1 cellular context compared by ENCODE assay signal in genomic region chr5:80654391-80655230, GRCh38.
TF ChIP-seq lines count a peak whose summit lies in the region.

Gene DHFR (minus strand): TSS chr5:80654983. CDS start chr5:80654489, 494 bp downstream.
Gene MSH3 (plus strand): TSS chr5:80654652. CDS start chr5:80654728, 76 bp downstream.

TF ChIP-seq in GM12878, 131 proteins besides CTCF, POLR2A, EP300 and RAD21 (continued from another document and continues in another):
- 0 out of 2 replicates have a peak, but pooled peaks have one; percentile 24 for TF ChIP-seq ELK1 (IDR thresholded peaks at IDR 0.05; ENCODE audit: low read depth, low read length)
- peak; percentile 94 for TF ChIP-seq ZNF217 (IDR thresholded peaks at IDR 0.05)
- TF ChIP-seq IRF3 (IDR thresholded peaks at IDR 0.05): no peak; the same call in 1 of the 2 replicates
- TF ChIP-seq HDAC6 (IDR thresholded peaks at IDR 0.05; ENCODE audit: unreplicated experiment): no peak
- TF ChIP-seq IRF4 (IDR thresholded peaks at IDR 0.05; ENCODE audit: low read depth, low read length): no peak
- TF ChIP-seq SRF (IDR thresholded peaks at IDR 0.05; ENCODE audit: low read depth in 2 of 2, low read length in 2 of 2): no peak
- TF ChIP-seq NFXL1 (IDR thresholded peaks at IDR 0.05; ENCODE audit: borderline replicate concordance): no peak
- no peak for TF ChIP-seq SMAD1 (IDR thresholded peaks at IDR 0.05; ENCODE audit: low read depth, partially characterized antibody)
- TF ChIP-seq MTA2 (IDR thresholded peaks at IDR 0.05; ENCODE audit: low read depth): no peak
- TF ChIP-seq, protein P1, sequence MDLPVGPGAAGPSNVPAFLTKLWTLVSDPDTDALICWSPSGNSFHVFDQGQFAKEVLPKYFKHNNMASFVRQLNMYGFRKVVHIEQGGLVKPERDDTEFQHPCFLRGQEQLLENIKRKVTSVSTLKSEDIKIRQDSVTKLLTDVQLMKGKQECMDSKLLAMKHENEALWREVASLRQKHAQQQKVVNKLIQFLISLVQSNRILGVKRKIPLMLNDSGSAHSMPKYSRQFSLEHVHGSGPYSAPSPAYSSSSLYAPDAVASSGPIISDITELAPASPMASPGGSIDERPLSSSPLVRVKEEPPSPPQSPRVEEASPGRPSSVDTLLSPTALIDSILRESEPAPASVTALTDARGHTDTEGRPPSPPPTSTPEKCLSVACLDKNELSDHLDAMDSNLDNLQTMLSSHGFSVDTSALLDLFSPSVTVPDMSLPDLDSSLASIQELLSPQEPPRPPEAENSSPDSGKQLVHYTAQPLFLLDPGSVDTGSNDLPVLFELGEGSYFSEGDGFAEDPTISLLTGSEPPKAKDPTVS (IDR thresholded peaks at IDR 0.05; ENCODE audit: low read depth, low read length): no peak
- TF ChIP-seq PRDM15 (CRISPR knock-in tag; IDR thresholded peaks at IDR 0.05): no peak
- TF ChIP-seq SREBF2 (IDR thresholded peaks at IDR 0.05; ENCODE audit: low read length): no peak
- no peak for TF ChIP-seq FOS (IDR thresholded peaks at IDR 0.05; ENCODE audit: borderline replicate concordance, extremely low read depth, insufficient read length)
- TF ChIP-seq BACH1 (IDR thresholded peaks at IDR 0.05; ENCODE audit: borderline replicate concordance): peak; percentile 78
- peak; percentile 87 for TF ChIP-seq LARP7 (IDR thresholded peaks at IDR 0.05)
- TF ChIP-seq, protein P2, sequence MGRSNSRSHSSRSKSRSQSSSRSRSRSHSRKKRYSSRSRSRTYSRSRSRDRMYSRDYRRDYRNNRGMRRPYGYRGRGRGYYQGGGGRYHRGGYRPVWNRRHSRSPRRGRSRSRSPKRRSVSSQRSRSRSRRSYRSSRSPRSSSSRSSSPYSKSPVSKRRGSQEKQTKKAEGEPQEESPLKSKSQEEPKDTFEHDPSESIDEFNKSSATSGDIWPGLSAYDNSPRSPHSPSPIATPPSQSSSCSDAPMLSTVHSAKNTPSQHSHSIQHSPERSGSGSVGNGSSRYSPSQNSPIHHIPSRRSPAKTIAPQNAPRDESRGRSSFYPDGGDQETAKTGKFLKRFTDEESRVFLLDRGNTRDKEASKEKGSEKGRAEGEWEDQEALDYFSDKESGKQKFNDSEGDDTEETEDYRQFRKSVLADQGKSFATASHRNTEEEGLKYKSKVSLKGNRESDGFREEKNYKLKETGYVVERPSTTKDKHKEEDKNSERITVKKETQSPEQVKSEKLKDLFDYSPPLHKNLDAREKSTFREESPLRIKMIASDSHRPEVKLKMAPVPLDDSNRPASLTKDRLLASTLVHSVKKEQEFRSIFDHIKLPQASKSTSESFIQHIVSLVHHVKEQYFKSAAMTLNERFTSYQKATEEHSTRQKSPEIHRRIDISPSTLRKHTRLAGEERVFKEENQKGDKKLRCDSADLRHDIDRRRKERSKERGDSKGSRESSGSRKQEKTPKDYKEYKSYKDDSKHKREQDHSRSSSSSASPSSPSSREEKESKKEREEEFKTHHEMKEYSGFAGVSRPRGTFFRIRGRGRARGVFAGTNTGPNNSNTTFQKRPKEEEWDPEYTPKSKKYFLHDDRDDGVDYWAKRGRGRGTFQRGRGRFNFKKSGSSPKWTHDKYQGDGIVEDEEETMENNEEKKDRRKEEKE (IDR thresholded peaks at IDR 0.05): no peak
- TF ChIP-seq RFX5 (IDR thresholded peaks at IDR 0.05; ENCODE audit: low read depth, low read length): no peak
- no peak for TF ChIP-seq E2F8 (IDR thresholded peaks at IDR 0.05; ENCODE audit: low read depth, partially characterized antibody)
- TF ChIP-seq SIX5 (IDR thresholded peaks at IDR 0.05; ENCODE audit: low read depth, low read length, severe bottlenecking): no peak
- no peak for TF ChIP-seq JUND (IDR thresholded peaks at IDR 0.05; ENCODE audit: low read depth, low read length)
- TF ChIP-seq RCOR1 (conservative IDR thresholded peaks at IDR 0.05; ENCODE audit: low read depth, low read length): no peak
- TF ChIP-seq EGR1 (IDR thresholded peaks at IDR 0.05; ENCODE audit: borderline replicate concordance in 1 of 2, low read depth in 2 of 2, low read length in 2 of 2): peak in 1 of 2 experiments; percentile 50; a peak in 1 of 3 replicates
- TF ChIP-seq, protein P3, sequence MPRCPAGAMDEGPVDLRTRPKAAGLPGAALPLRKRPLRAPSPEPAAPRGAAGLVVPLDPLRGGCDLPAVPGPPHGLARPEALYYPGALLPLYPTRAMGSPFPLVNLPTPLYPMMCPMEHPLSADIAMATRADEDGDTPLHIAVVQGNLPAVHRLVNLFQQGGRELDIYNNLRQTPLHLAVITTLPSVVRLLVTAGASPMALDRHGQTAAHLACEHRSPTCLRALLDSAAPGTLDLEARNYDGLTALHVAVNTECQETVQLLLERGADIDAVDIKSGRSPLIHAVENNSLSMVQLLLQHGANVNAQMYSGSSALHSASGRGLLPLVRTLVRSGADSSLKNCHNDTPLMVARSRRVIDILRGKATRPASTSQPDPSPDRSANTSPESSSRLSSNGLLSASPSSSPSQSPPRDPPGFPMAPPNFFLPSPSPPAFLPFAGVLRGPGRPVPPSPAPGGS (IDR thresholded peaks at IDR 0.05; ENCODE audit: borderline replicate concordance, insufficient read depth, low read depth, low read length, poor library complexity, severe bottlenecking): peak; percentile 4
- TF ChIP-seq ZNF24 (IDR thresholded peaks at IDR 0.05): 0 out of 2 replicates have a peak, but pooled peaks have one; percentile 6
- no peak for TF ChIP-seq CREM (IDR thresholded peaks at IDR 0.05; ENCODE audit: low read depth)
- peak; percentile 73 for TF ChIP-seq PML (IDR thresholded peaks at IDR 0.05; ENCODE audit: low read length)
- TF ChIP-seq MAX (IDR thresholded peaks at IDR 0.05; ENCODE audit: low read depth, low read length): no peak; the same call in 1 of the 2 replicates
- TF ChIP-seq, protein P4, sequence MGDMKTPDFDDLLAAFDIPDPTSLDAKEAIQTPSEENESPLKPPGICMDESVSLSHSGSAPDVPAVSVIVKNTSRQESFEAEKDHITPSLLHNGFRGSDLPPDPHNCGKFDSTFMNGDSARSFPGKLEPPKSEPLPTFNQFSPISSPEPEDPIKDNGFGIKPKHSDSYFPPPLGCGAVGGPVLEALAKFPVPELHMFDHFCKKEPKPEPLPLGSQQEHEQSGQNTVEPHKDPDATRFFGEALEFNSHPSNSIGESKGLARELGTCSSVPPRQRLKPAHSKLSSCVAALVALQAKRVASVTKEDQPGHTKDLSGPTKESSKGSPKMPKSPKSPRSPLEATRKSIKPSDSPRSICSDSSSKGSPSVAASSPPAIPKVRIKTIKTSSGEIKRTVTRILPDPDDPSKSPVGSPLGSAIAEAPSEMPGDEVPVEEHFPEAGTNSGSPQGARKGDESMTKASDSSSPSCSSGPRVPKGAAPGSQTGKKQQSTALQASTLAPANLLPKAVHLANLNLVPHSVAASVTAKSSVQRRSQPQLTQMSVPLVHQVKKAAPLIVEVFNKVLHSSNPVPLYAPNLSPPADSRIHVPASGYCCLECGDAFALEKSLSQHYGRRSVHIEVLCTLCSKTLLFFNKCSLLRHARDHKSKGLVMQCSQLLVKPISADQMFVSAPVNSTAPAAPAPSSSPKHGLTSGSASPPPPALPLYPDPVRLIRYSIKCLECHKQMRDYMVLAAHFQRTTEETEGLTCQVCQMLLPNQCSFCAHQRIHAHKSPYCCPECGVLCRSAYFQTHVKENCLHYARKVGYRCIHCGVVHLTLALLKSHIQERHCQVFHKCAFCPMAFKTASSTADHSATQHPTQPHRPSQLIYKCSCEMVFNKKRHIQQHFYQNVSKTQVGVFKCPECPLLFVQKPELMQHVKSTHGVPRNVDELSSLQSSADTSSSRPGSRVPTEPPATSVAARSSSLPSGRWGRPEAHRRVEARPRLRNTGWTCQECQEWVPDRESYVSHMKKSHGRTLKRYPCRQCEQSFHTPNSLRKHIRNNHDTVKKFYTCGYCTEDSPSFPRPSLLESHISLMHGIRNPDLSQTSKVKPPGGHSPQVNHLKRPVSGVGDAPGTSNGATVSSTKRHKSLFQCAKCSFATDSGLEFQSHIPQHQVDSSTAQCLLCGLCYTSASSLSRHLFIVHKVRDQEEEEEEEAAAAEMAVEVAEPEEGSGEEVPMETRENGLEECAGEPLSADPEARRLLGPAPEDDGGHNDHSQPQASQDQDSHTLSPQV (IDR thresholded peaks at IDR 0.05): no peak
- TF ChIP-seq ATF3 (IDR thresholded peaks at IDR 0.05; ENCODE audit: borderline replicate concordance, extremely low read depth, low read depth, low read length): no peak
- no peak for TF ChIP-seq FOXK2 (IDR thresholded peaks at IDR 0.05)
- no peak; the same call in 1 of the 2 replicates for TF ChIP-seq MLLT1 (IDR thresholded peaks at IDR 0.05)
- 0 out of 2 replicates have a peak, but pooled peaks have one; percentile 24 for TF ChIP-seq PKNOX1 (IDR thresholded peaks at IDR 0.05)
